In genomic region chr20:39605908-39606307, GRCh38 we compare ENCODE assay signal across 16 cellular contexts.
DNase-seq lines count a peak whose midpoint lies in the region; ATAC-seq, FAIRE-seq and TF ChIP-seq lines count a peak whose summit lies in the region.
"Had no signal": no experiment of that assay in that cellular context is flagged by ENCODE, and none has a peak within 500 bp of the region (broad histone marks: within the 10 kb centered on the region; RNA-seq: fewer than 3 reads in every experiment).

No MANE protein-coding gene starts in this region.

- H3K36me3 ChIP-seq in mammary epithelial cell (ENCODE audit: insufficient read depth, low read length) (no peaks in the 10 kb centered on the region), keratinocyte (ENCODE audit: control insufficient read depth in 2 of 2, extremely low read depth in 1 of 2, insufficient read depth in 2 of 2, low read length in 2 of 2) (no peaks in the 10 kb centered on the region)
- H3K36me3 ChIP-seq: BE2C had no signal

- 9% methylated on average over 3 of the region's 3 CpGs for WGBS in mammary epithelial cell (ENCODE audit: low coverage, missing lambda C conversion rate)

- intact Hi-C loops in mammary epithelial cell (cut with micrococcal nuclease): no loop called here

- ATAC-seq in GM21576 (IDR thresholded peaks at IDR 0.05; ENCODE audit: unreplicated experiment) (no peak), HG03565 (IDR thresholded peaks at IDR 0.05; ENCODE audit: unreplicated experiment) (no peak)
- ATAC-seq: GM23338 had no signal

- H3K9ac ChIP-seq in mammary epithelial cell (ENCODE audit: insufficient read depth, low read length): no peak overlapping the region
- H3K9ac ChIP-seq in keratinocyte (ENCODE audit: control insufficient read depth, extremely low read depth, insufficient read depth, low read length): no peak overlapping the region

- H4K20me1 ChIP-seq in mammary epithelial cell (ENCODE audit: insufficient read depth, low read length): no peaks in the 10 kb centered on the region
- no peaks in the 10 kb centered on the region for H4K20me1 ChIP-seq in keratinocyte (ENCODE audit: control insufficient read depth, extremely low read depth, insufficient read depth, low read length)

- CTCF ChIA-PET in mammary epithelial cell (lab: Charles Lee; ENCODE audit: low non-redundant PET): no interaction called here

- no peak overlapping the region for H3K4me2 ChIP-seq in mammary epithelial cell (ENCODE audit: insufficient read depth, low read depth, low read length)
- H3K4me2 ChIP-seq in keratinocyte (ENCODE audit: control insufficient read depth, extremely low read depth, insufficient read depth, low read depth, low read length): no peak overlapping the region
- H3K4me2 ChIP-seq: GM23338 had no signal

- no peaks in the 10 kb centered on the region for H3K9me3 ChIP-seq in mammary epithelial cell (replicated peaks; ENCODE audit: insufficient read depth, low read length)
- no peaks in the 10 kb centered on the region for H3K9me3 ChIP-seq in keratinocyte (ENCODE audit: control insufficient read depth, low read depth, low read length)
- H3K9me3 ChIP-seq: BE2C had no signal

- no peaks in the 10 kb centered on the region for H3K79me2 ChIP-seq in mammary epithelial cell (ENCODE audit: insufficient read depth, low read length)
- H3K79me2 ChIP-seq in keratinocyte (ENCODE audit: control insufficient read depth, insufficient read depth, low read length): no peaks in the 10 kb centered on the region

- H2AFZ ChIP-seq in mammary epithelial cell (ENCODE audit: low read depth, low read length): no peak overlapping the region
- H2AFZ ChIP-seq in keratinocyte (ENCODE audit: control insufficient read depth, low read length): no peak overlapping the region
- H2AFZ ChIP-seq: GM23338 had no signal

- TF ChIP-seq CTCF in mammary epithelial cell (conservative IDR thresholded peaks at IDR 0.05 in 1 of 2, IDR thresholded peaks at IDR 0.05 in 1 of 2; ENCODE audit: extremely low read depth in 1 of 2, insufficient read depth in 1 of 2, low read depth in 1 of 2, low read length in 2 of 2) (no peak), keratinocyte (optimal IDR thresholded peaks at IDR 0.05 in 1 of 3, IDR thresholded peaks at IDR 0.05 in 1 of 3, conservative IDR thresholded peaks at IDR 0.05 in 1 of 3; ENCODE audit: extremely low read depth in 1 of 3, insufficient read depth in 2 of 3, low read length in 3 of 3) (no peak)

- H3K4me3 ChIP-seq in mammary epithelial cell (replicated peaks in 1 of 3; ENCODE audit: insufficient read depth in 1 of 3, low read depth in 2 of 3, low read length in 3 of 3): no peak overlapping the region
- H3K4me3 ChIP-seq in keratinocyte (ENCODE audit: control insufficient read depth in 2 of 3, extremely low read depth in 1 of 3, insufficient read depth in 2 of 3, low read depth in 1 of 3, low read length in 3 of 3): no peak overlapping the region
- H3K4me3 ChIP-seq: GM23338 had no signal

- in situ Hi-C loops in mammary epithelial cell (cut with MboI; ENCODE audit: low sequenced_read_pairs in 2 of 2): no loop called here

- H3K27me3 ChIP-seq in mammary epithelial cell (ENCODE audit: insufficient read depth, low read length) (no peaks in the 10 kb centered on the region), keratinocyte (ENCODE audit: control insufficient read depth, extremely low read depth, insufficient read depth, low read length) (no peaks in the 10 kb centered on the region)
- H3K27me3 ChIP-seq: BE2C had no signal

- H3K27ac ChIP-seq in mammary epithelial cell (ENCODE audit: insufficient read depth, low read depth, low read length): no peak overlapping the region
- H3K27ac ChIP-seq in keratinocyte (ENCODE audit: control insufficient read depth, insufficient read depth, low read length): no peak overlapping the region

- peak; percentile 12 for DNase-seq in NK-92 treated with Interleukin-12 subunit alpha and Interleukin-12 subunit beta, amount 100 ng/mL, for 24 hours (lab: John Stamatoyannopoulos, UW)
- no peak for DNase-seq in NK-92 (lab: John Stamatoyannopoulos, UW; ENCODE audit: unreplicated experiment)
- peak; percentile 87 for DNase-seq in RPMI7951 (ENCODE audit: low read depth)
- peak; percentile 85 for DNase-seq in mammary epithelial cell
- DNase-seq in keratinocyte (ENCODE audit: low read depth, low spot score): peak; percentile 83
- no peak for DNase-seq in islet precursor cell
- DNase-seq: 8988T; BE2C; CD4-positive, alpha-beta T cell; DMS79; KG1; NCI-H1930; NCI-H2171 treated with DMSO at 0.1 percent for 48 hours had no signal

- peak; percentile 53 for FAIRE-seq in keratinocyte (lab: Jason Lieb, UNC)

- no peaks in the 10 kb centered on the region for H3K9me1 ChIP-seq in keratinocyte (ENCODE audit: control insufficient read depth, extremely low read depth, insufficient read depth, low read length)

- H3K4me1 ChIP-seq in mammary epithelial cell (ENCODE audit: insufficient read depth, low read length) (no peaks in the 10 kb centered on the region), keratinocyte (ENCODE audit: control insufficient read depth, extremely low read depth, insufficient read depth, low read length) (no peaks in the 10 kb centered on the region)
- H3K4me1 ChIP-seq: BE2C had no signal

- dilution Hi-C loops in mammary epithelial cell (cut with HindIII; ENCODE audit: low sequenced_read_pairs) (no loop called here), keratinocyte (cut with MboI; ENCODE audit: extremely low pct_ligation_motif_present, low sequenced_read_pairs) (no loop called here)

- no TSS peak for BruUV-seq in mammary epithelial cell (replicated peaks; lab: Mats Ljungman, UMichigan)

Comparison
In these comparisons a context has a peak if more than half of its experiments do, and no peak if none do; other contexts are left out.
1. DNase-seq: peak in NK-92 treated with Interleukin-12 subunit alpha and Interleukin-12 subunit beta, amount 100 ng/mL, for 24 hours (single experiment), RPMI7951 (single experiment), mammary epithelial cell (single experiment) and keratinocyte (single experiment); none in NK-92 (single experiment) and islet precursor cell (single experiment).